Comparison of ENCODE assay signal across 20 cellular contexts in the genomic region with DNA sequence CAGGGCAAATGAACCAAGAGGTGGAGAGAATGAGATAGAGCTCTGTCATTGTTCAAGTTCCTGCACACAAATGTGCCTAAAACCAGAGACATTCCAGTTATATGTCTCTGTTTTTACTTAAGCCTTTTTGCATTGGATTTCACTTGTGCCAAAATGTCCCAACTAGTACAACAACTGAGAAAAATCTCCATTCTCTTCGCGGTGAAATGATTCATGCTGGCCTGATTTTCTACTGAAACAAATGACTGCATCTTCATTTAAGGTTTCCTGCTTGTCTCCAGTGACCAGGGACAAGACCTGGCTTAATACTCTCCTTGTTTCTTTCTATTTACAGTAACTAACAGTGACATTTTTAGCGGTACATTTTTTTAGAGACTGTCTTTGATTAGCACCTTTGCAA.
"Had no signal": no experiment of that assay in that cellular context is flagged by ENCODE, and none has a peak within 500 bp of the region (broad histone marks: within the 10 kb centered on the region; RNA-seq: fewer than 3 reads in every experiment).

No MANE protein-coding gene starts in this region.

- FAIRE-seq: kidney, pancreas had no signal

- H3K4me1 Mint-ChIP-seq: activated CD4-positive, alpha-beta T cell treated with anti-CD3 and anti-CD28 coated beads, Interleukin-2, amount 10 ng/mL, durations not matched to agents 24 days and 14 days; activated naive CD8-positive, alpha-beta T cell treated with anti-CD3 and anti-CD28 coated beads, Interleukin-2, amount 10 ng/mL, durations not matched to agents 7 days and 5 days; natural killer cell had no signal

- H3K27ac Mint-ChIP-seq: activated CD4-positive, alpha-beta T cell treated with anti-CD3 and anti-CD28 coated beads, Interleukin-2, amount 10 ng/mL, durations not matched to agents 24 days and 14 days; activated CD8-positive, alpha-beta T cell treated with anti-CD3 and anti-CD28 coated beads, Interleukin-2, amount 10 ng/mL, durations not matched to agents 7 days and 5 days; activated naive CD8-positive, alpha-beta T cell treated with anti-CD3 and anti-CD28 coated beads, Interleukin-2, amount 10 ng/mL, durations not matched to agents 7 days and 5 days; activated T-cell treated with anti-CD3 and anti-CD28 coated beads, Interleukin-2, amount 50 U/mL, for 24 hours; activated T-helper 2 cell treated with anti-CD3 and anti-CD28 coated beads, Interferon-gamma antibody, Interleukin-2, Interleukin-4, amounts not matched to agents 10 μg/mL and 5 μg/mL and 100 μg/mL, durations not matched to agents 14 hours and 24 hours and 36 hours; natural killer cell; stimulated activated naive CD8-positive, alpha-beta T cell treated with anti-CD3 and anti-CD28 coated beads, Interleukin-15, Interleukin-2, amounts not matched to agents 100 ng/mL and 50 ng/mL, for 24 hours had no signal

- H3K4me1 ChIP-seq: colonic mucosa, pancreas had no signal

- H3K9me3 ChIP-seq: colonic mucosa, neutrophil, pancreas had no signal

- H3K27ac ChIP-seq: brain microvascular endothelial cell, colonic mucosa, neutrophil, pancreas had no signal

- H3K36me3 Mint-ChIP-seq: activated naive CD8-positive, alpha-beta T cell treated with anti-CD3 and anti-CD28 coated beads, Interleukin-2, amount 10 ng/mL, durations not matched to agents 7 days and 5 days; natural killer cell had no signal

- ATAC-seq: activated CD8-positive, alpha-beta T cell treated with anti-CD3 and anti-CD28 coated beads, Interleukin-2, amount 10 ng/mL, durations not matched to agents 7 days and 5 days; left lobe of liver; natural killer cell had no signal

- H3K4me3 Mint-ChIP-seq: activated CD4-positive, alpha-beta T cell treated with anti-CD3 and anti-CD28 coated beads, Interleukin-2, amount 10 ng/mL, durations not matched to agents 24 days and 14 days; activated CD8-positive, alpha-beta T cell treated with anti-CD3 and anti-CD28 coated beads, Interleukin-2, amount 10 ng/mL, durations not matched to agents 7 days and 5 days; activated naive CD8-positive, alpha-beta T cell treated with anti-CD3 and anti-CD28 coated beads, Interleukin-2, amount 10 ng/mL, durations not matched to agents 7 days and 5 days; activated T-cell treated with anti-CD3 and anti-CD28 coated beads, Interleukin-2, amount 50 U/mL, for 24 hours; natural killer cell; stimulated activated naive CD8-positive, alpha-beta T cell treated with anti-CD3 and anti-CD28 coated beads, Interleukin-15, Interleukin-2, amounts not matched to agents 100 ng/mL and 50 ng/mL, for 24 hours had no signal

- H3K9me3 Mint-ChIP-seq: activated CD4-positive, alpha-beta T cell treated with anti-CD3 and anti-CD28 coated beads, Interleukin-2, amount 10 ng/mL, durations not matched to agents 24 days and 14 days; activated naive CD8-positive, alpha-beta T cell treated with anti-CD3 and anti-CD28 coated beads, Interleukin-2, amount 10 ng/mL, durations not matched to agents 7 days and 5 days; activated T-cell treated with anti-CD3 and anti-CD28 coated beads, Interleukin-2, amount 50 U/mL, for 24 hours; activated T-helper 2 cell treated with anti-CD3 and anti-CD28 coated beads, Interferon-gamma antibody, Interleukin-2, Interleukin-4, amounts not matched to agents 10 μg/mL and 5 μg/mL and 100 μg/mL, durations not matched to agents 14 hours and 24 hours and 36 hours; natural killer cell; stimulated activated naive CD8-positive, alpha-beta T cell treated with anti-CD3 and anti-CD28 coated beads, Interleukin-15, Interleukin-2, amounts not matched to agents 100 ng/mL and 50 ng/mL, for 24 hours had no signal

- H3K27me3 ChIP-seq: brain microvascular endothelial cell, colonic mucosa, neutrophil, pancreas had no signal

- DNase-seq: activated CD4-positive, alpha-beta T cell treated with anti-CD3 and anti-CD28 coated beads, Interleukin-2, amount 10 ng/mL, durations not matched to agents 24 days and 14 days; activated CD8-positive, alpha-beta T cell treated with anti-CD3 and anti-CD28 coated beads, Interleukin-2, amount 10 ng/mL, durations not matched to agents 7 days and 5 days; activated naive CD4-positive, alpha-beta T cell treated with Interleukin-2 at 50 U/mL for 16 hours; activated naive CD8-positive, alpha-beta T cell treated with anti-CD3 and anti-CD28 coated beads, Interleukin-2, amount 10 ng/mL, durations not matched to agents 7 days and 5 days; activated T-cell treated with anti-CD3 and anti-CD28 coated beads, Interleukin-2, amount 50 U/mL, for 24 hours; brain microvascular endothelial cell; central memory CD4-positive, alpha-beta T cell; colonic mucosa; hypothalamus; kidney; natural killer cell; pancreas; stimulated activated CD4-positive, alpha-beta T cell treated with anti-CD3 and anti-CD28 coated beads, Interleukin-12 subunit alpha, Interleukin-12 subunit beta, amount 100 ng/mL, for 4 hours; stimulated activated CD4-positive, alpha-beta T cell treated with anti-CD3 and anti-CD28 coated beads, Interleukin-1b, Interleukin-23, amount 100 ng/mL, for 48 hours; T1000; trophoblast cell had no signal

- H3K27me3 Mint-ChIP-seq: activated CD4-positive, alpha-beta T cell treated with anti-CD3 and anti-CD28 coated beads, Interleukin-2, amount 10 ng/mL, durations not matched to agents 24 days and 14 days; activated naive CD8-positive, alpha-beta T cell treated with anti-CD3 and anti-CD28 coated beads, Interleukin-2, amount 10 ng/mL, durations not matched to agents 7 days and 5 days; activated T-cell treated with anti-CD3 and anti-CD28 coated beads, Interleukin-2, amount 50 U/mL, for 24 hours; stimulated activated naive CD8-positive, alpha-beta T cell treated with anti-CD3 and anti-CD28 coated beads, Interleukin-15, Interleukin-2, amounts not matched to agents 100 ng/mL and 50 ng/mL, for 24 hours had no signal
